27 cellular contexts compared by ENCODE assay signal in the genomic region with DNA sequence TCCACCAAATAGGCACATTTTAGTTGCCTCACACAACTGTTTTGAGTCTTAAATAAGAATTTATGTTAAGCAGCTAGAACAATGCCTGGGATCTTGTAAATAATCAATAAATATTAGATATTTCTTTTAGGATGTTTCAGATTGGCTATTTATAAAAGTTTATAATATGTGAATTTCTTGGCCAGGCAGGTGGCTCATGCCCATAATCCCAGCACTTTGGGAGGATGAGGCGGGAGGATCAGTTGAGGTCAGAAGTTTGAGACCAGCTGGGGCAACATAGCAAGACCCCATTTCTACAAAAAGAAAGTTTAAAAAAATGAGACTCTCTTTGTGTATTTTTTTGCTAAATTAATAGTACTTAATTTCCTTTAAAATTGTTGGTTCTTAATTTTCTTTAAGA.
"Had no signal": no experiment of that assay in that cellular context is flagged by ENCODE, and none has a peak within 500 bp of the region (broad histone marks: within the 10 kb centered on the region; RNA-seq: fewer than 3 reads in every experiment).

No MANE protein-coding gene starts in this region.

- H3K36me3 ChIP-seq: right atrium auricular region, transverse colon had no signal

- DNase-seq: hippocampal formation; kidney; left colon; left lung; lower lobe of right lung; mammary epithelial cell; mesendoderm; naive B cell; natural killer cell; nephron progenitor cell; occipital lobe; stimulated activated CD4-positive, alpha-beta T cell treated with anti-CD3 and anti-CD28 coated beads, Interleukin-12 subunit alpha, Interleukin-12 subunit beta, amount 100 ng/mL, for 4 hours; stimulated activated CD4-positive, alpha-beta T cell treated with anti-CD3 and anti-CD28 coated beads, Interleukin-2, amount 100 ng/mL, for 24 hours; stimulated activated CD4-positive, alpha-beta T cell treated with anti-CD3 and anti-CD28 coated beads, Interleukin-4, amount 100 ng/mL, for 1 hour; stimulated activated naive B cell treated with anti-CD40 and anti-IgM and Interleukin-4, amounts not matched to agents 10 μg/mL and 1 μg/mL and 100 μg/mL, for 72 hours; stomach; testis; thyroid gland; transverse colon; upper lobe of left lung had no signal

- H3K36me3 Mint-ChIP-seq: naive B cell, natural killer cell had no signal

- H2AFZ ChIP-seq: neural progenitor cell had no signal

- H3K9me3 ChIP-seq: left lung, lower lobe of right lung, neutrophil, right atrium auricular region, stomach, testis, thyroid gland, transverse colon, upper lobe of left lung, vagina had no signal

- H3K4me3 Mint-ChIP-seq: mesothelial cell of epicardium; natural killer cell; nephron progenitor cell; stimulated activated naive B cell treated with anti-CD40 and anti-IgM and Interleukin-4, amounts not matched to agents 10 μg/mL and 1 μg/mL and 100 μg/mL, for 72 hours had no signal

- H3K4me3 ChIP-seq: left lung, lower lobe of right lung, neural progenitor cell, right atrium auricular region, skin epidermis, stomach, testis, thyroid gland, transverse colon, upper lobe of left lung, vagina had no signal

- H3K4me1 Mint-ChIP-seq: naive B cell; neural progenitor cell; stimulated activated naive B cell treated with anti-CD40 and anti-IgM and Interleukin-4, amounts not matched to agents 10 μg/mL and 1 μg/mL and 100 μg/mL, for 72 hours had no signal

- H3K4me1 ChIP-seq: left lung, lower lobe of right lung, neural progenitor cell, right atrium auricular region, testis, transverse colon, upper lobe of left lung, vagina had no signal

- H3K27me3 ChIP-seq: left lung, neural progenitor cell, neutrophil, right atrium auricular region, stomach, testis, thyroid gland, transverse colon, upper lobe of left lung, vagina had no signal

- H3K27me3 Mint-ChIP-seq: naive B cell; progenitor cell of endocrine pancreas; stimulated activated naive B cell treated with anti-CD40 and anti-IgM and Interleukin-4, amounts not matched to agents 10 μg/mL and 1 μg/mL and 100 μg/mL, for 72 hours had no signal

- H3K9me3 Mint-ChIP-seq: mesothelial cell of epicardium; naive B cell; natural killer cell; nephron progenitor cell; neural progenitor cell; stimulated activated naive B cell treated with anti-CD40 and anti-IgM and Interleukin-4, amounts not matched to agents 10 μg/mL and 1 μg/mL and 100 μg/mL, for 72 hours had no signal

- H3K27ac Mint-ChIP-seq: mesothelial cell of epicardium, nephron progenitor cell, neural progenitor cell, progenitor cell of endocrine pancreas had no signal

- H3K27ac ChIP-seq: left lung, lower lobe of right lung, neural progenitor cell, neutrophil, right atrium auricular region, skin epidermis, stomach, testis, thyroid gland, transverse colon, upper lobe of left lung, vagina had no signal

- H3K4me2 ChIP-seq: neural progenitor cell had no signal

- H3K9ac ChIP-seq: neural progenitor cell had no signal
